Comparison of ENCODE assay signal across 17 cellular contexts in the genomic region with DNA sequence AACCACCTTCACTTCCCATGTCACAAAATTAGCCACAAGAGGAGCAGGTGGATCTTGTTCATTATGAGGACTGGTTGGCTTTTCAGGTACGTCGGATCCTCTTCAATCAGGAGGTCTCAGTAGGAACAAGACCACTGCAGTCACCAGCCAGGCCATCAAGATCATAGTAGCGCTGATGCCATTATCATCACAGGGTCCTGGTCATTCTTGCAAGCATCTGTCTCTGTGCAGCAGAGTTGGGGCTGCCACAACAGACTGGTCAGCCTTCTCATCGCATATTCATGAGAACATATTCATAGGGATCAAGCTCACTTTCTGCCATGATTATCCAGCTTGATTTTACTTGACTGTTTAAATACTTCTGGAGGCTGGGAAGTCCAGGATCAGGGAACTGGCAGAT.
A peak's percentile ranks its signal among the peaks of the same experiment; 100 is the strongest.
DNase-seq lines count a peak whose midpoint lies in the region; ATAC-seq and TF ChIP-seq lines count a peak whose summit lies in the region.
"Had no signal": no experiment of that assay in that cellular context is flagged by ENCODE, and none has a peak within 500 bp of the region (broad histone marks: within the 10 kb centered on the region; RNA-seq: fewer than 3 reads in every experiment).

No MANE protein-coding gene starts in this region.

- no peaks in the 10 kb centered on the region for H3K9me3 ChIP-seq in prostate gland
- no peaks in the 10 kb centered on the region for H3K9me3 ChIP-seq in esophagus muscularis mucosa
- H3K9me3 ChIP-seq in sigmoid colon = no peaks in the 10 kb centered on the region
- H3K9me3 ChIP-seq: A549, Caco-2 had no signal

- no peak for TF ChIP-seq CTCF in lower leg skin (IDR thresholded peaks at IDR 0.05)
- no peak for TF ChIP-seq CTCF in prostate gland (IDR thresholded peaks at IDR 0.05)
- no peak for TF ChIP-seq CTCF in esophagus muscularis mucosa (IDR thresholded peaks at IDR 0.05)
- no peak for TF ChIP-seq CTCF in sigmoid colon (IDR thresholded peaks at IDR 0.05)

- H3K36me3 Mint-ChIP-seq in activated CD4-positive, alpha-beta memory T cell treated with anti-CD3 and anti-CD28 coated beads, Interleukin-2, amount 10 ng/mL, durations not matched to agents 7 days and 5 days (ENCODE audit: low read depth) = no peaks in the 10 kb centered on the region
- H3K36me3 Mint-ChIP-seq in activated CD4-positive, alpha-beta memory T cell treated with anti-CD3 and anti-CD28 coated beads for 36 hours = no peaks in the 10 kb centered on the region

- H3K4me3 ChIP-seq in lower leg skin (ENCODE audit: low read depth, poor library complexity, severe bottlenecking) = no peak overlapping the region
- H3K4me3 ChIP-seq in prostate gland = no peak overlapping the region
- H3K4me3 ChIP-seq in esophagus muscularis mucosa = no peak overlapping the region
- no peak overlapping the region for H3K4me3 ChIP-seq in sigmoid colon
- H3K4me3 ChIP-seq: A549 had no signal

- H3K27ac Mint-ChIP-seq in activated CD4-positive, alpha-beta memory T cell treated with anti-CD3 and anti-CD28 coated beads, Interleukin-2, amount 10 ng/mL, durations not matched to agents 7 days and 5 days = no peak overlapping the region
- no peak overlapping the region for H3K27ac Mint-ChIP-seq in activated CD4-positive, alpha-beta memory T cell treated with anti-CD3 and anti-CD28 coated beads for 36 hours
- H3K27ac Mint-ChIP-seq: CD4-positive, alpha-beta T cell; H9 had no signal

- no peaks in the 10 kb centered on the region for H3K4me1 Mint-ChIP-seq in activated CD4-positive, alpha-beta memory T cell treated with anti-CD3 and anti-CD28 coated beads, Interleukin-2, amount 10 ng/mL, durations not matched to agents 7 days and 5 days
- no peaks in the 10 kb centered on the region for H3K4me1 Mint-ChIP-seq in activated CD4-positive, alpha-beta memory T cell treated with anti-CD3 and anti-CD28 coated beads for 36 hours (ENCODE audit: low read depth)

- peaks cover 9% of the 10 kb centered on the region for H3K27me3 Mint-ChIP-seq in activated CD4-positive, alpha-beta memory T cell treated with anti-CD3 and anti-CD28 coated beads, Interleukin-2, amount 10 ng/mL, durations not matched to agents 7 days and 5 days
- H3K27me3 Mint-ChIP-seq in activated CD4-positive, alpha-beta memory T cell treated with anti-CD3 and anti-CD28 coated beads for 36 hours = peaks cover 9% of the 10 kb centered on the region

- intact Hi-C loops in activated CD4-positive, alpha-beta memory T cell treated with anti-CD3 and anti-CD28 coated beads for 36 hours (cut with micrococcal nuclease) = no loop called here
- intact Hi-C loops in lower leg skin (cut with DNase I; ENCODE audit: low total_unique reads) (no loop called here), prostate gland (cut with DNase I) (no loop called here), esophagus muscularis mucosa (cut with DNase I) (no loop called here), sigmoid colon (cut with DNase I) (no loop called here)

- H3K4me3 Mint-ChIP-seq in activated CD4-positive, alpha-beta memory T cell treated with anti-CD3 and anti-CD28 coated beads, Interleukin-2, amount 10 ng/mL, durations not matched to agents 7 days and 5 days = no peak overlapping the region
- no peak overlapping the region for H3K4me3 Mint-ChIP-seq in activated CD4-positive, alpha-beta memory T cell treated with anti-CD3 and anti-CD28 coated beads for 36 hours
- H3K4me3 Mint-ChIP-seq: CD4-positive, alpha-beta T cell; H9 had no signal

- CTCF ChIA-PET in activated CD4-positive, alpha-beta memory T cell treated with anti-CD3 and anti-CD28 coated beads, Interleukin-2, amount 10 ng/mL, durations not matched to agents 7 days and 5 days (lab: Charles Lee) = interaction anchor here (1.0 to 10.0 kb wide), 3 partner anchors 15 to 136 kb away, joined by 4 to 259 read pairs (median 11); no protein-coding TSS in a partner anchor
- CTCF ChIA-PET in activated CD4-positive, alpha-beta memory T cell treated with anti-CD3 and anti-CD28 coated beads for 36 hours (lab: Charles Lee) = interaction anchor here (0.6 to 10.2 kb wide), 3 partner anchors 15 to 136 kb away, joined by 3 to 297 read pairs (median 112); no protein-coding TSS in a partner anchor

- no peaks in the 10 kb centered on the region for H3K27me3 ChIP-seq in prostate gland (replicated peaks; ENCODE audit: insufficient read depth)
- H3K27me3 ChIP-seq in esophagus muscularis mucosa = no peaks in the 10 kb centered on the region
- H3K27me3 ChIP-seq in sigmoid colon = no peaks in the 10 kb centered on the region

- H3K4me1 ChIP-seq in prostate gland (replicated peaks) = no peaks in the 10 kb centered on the region
- peaks cover 0 to 14% (median 12%) of the 10 kb centered on the region in 4 donors for H3K4me1 ChIP-seq in esophagus muscularis mucosa
- peaks cover 0 to 9% (median 0%) of the 10 kb centered on the region in 4 donors for H3K4me1 ChIP-seq in sigmoid colon
- H3K4me1 ChIP-seq: A549, Caco-2 had no signal

- WGBS in lower leg skin, 2 donors = 91 to 96% methylated on average over 4 of the region's 4 CpGs
- WGBS in prostate gland = 86% methylated on average over 4 of the region's 4 CpGs
- WGBS in esophagus muscularis mucosa = 91% methylated on average over 4 of the region's 4 CpGs
- 73 to 91% methylated on average over 4 of the region's 4 CpGs for WGBS in sigmoid colon, 2 donors

- no peak for TF ChIP-seq POLR2A in lower leg skin (IDR thresholded peaks at IDR 0.05)
- TF ChIP-seq POLR2A in prostate gland (IDR thresholded peaks at IDR 0.05) = no peak
- TF ChIP-seq POLR2A in esophagus muscularis mucosa (IDR thresholded peaks at IDR 0.05; ENCODE audit: low read depth) = no peak
- TF ChIP-seq POLR2A in sigmoid colon (IDR thresholded peaks at IDR 0.05) = no peak

- ATAC-seq in HG03108 (IDR thresholded peaks at IDR 0.05; ENCODE audit: unreplicated experiment) = no peak
- ATAC-seq: A549, HepG2 had no signal

- H3K36me3 ChIP-seq in prostate gland (no peaks in the 10 kb centered on the region), esophagus muscularis mucosa (no peaks in the 10 kb centered on the region), sigmoid colon (no peaks in the 10 kb centered on the region)

- TF ChIP-seq EP300 in esophagus muscularis mucosa (IDR thresholded peaks at IDR 0.05) = no peak
- TF ChIP-seq EP300 in sigmoid colon (IDR thresholded peaks at IDR 0.05) = no peak

- no peaks in the 10 kb centered on the region for H3K9me3 Mint-ChIP-seq in activated CD4-positive, alpha-beta memory T cell treated with anti-CD3 and anti-CD28 coated beads, Interleukin-2, amount 10 ng/mL, durations not matched to agents 7 days and 5 days
- H3K9me3 Mint-ChIP-seq in activated CD4-positive, alpha-beta memory T cell treated with anti-CD3 and anti-CD28 coated beads for 36 hours = no peaks in the 10 kb centered on the region
- H3K9me3 Mint-ChIP-seq: CD4-positive, alpha-beta T cell; H9 had no signal

- H3K27ac ChIP-seq in prostate gland (no peak overlapping the region), esophagus muscularis mucosa (replicated peaks in 1 of 4) (no peak overlapping the region), sigmoid colon (no peak overlapping the region)
- H3K27ac ChIP-seq: 22Rv1, A549, C4-2B had no signal

- peak; percentile 6 for DNase-seq in activated CD4-positive, alpha-beta memory T cell treated with anti-CD3 and anti-CD28 coated beads, Interleukin-2, amount 10 ng/mL, durations not matched to agents 7 days and 5 days
- DNase-seq in activated CD4-positive, alpha-beta memory T cell treated with anti-CD3 and anti-CD28 coated beads for 36 hours = no peak
- DNase-seq in H4 (ENCODE audit: low spot score) = peak; percentile 2
- DNase-seq in lower leg skin (ENCODE audit: low spot score in 2 of 2) = peak; percentile 4 to 72
- peak; percentile 1 for DNase-seq in prostate gland (ENCODE audit: low spot score)
- no peak for DNase-seq in esophagus muscularis mucosa (ENCODE audit: extremely low spot score)
- no peak for DNase-seq in sigmoid colon
- DNase-seq: AML-193; Caco-2; CD4-positive, alpha-beta T cell; GOT3; H9 had no signal

- POLR2A ChIA-PET in activated CD4-positive, alpha-beta memory T cell treated with anti-CD3 and anti-CD28 coated beads, Interleukin-2, amount 10 ng/mL, durations not matched to agents 7 days and 5 days (lab: Charles Lee) = no interaction called here
- POLR2A ChIA-PET in activated CD4-positive, alpha-beta memory T cell treated with anti-CD3 and anti-CD28 coated beads for 36 hours (lab: Charles Lee) = no interaction called here

Comparison
In these comparisons a context has a peak if more than half of its experiments do, and no peak if none do; other contexts are left out.
1. DNase-seq: peak in activated CD4-positive, alpha-beta memory T cell treated with anti-CD3 and anti-CD28 coated beads, Interleukin-2, amount 10 ng/mL, durations not matched to agents 7 days and 5 days (single experiment), H4 (single experiment), lower leg skin (2 of 2) and prostate gland (single experiment); none in activated CD4-positive, alpha-beta memory T cell treated with anti-CD3 and anti-CD28 coated beads for 36 hours (single experiment), esophagus muscularis mucosa (single experiment) and sigmoid colon (single experiment).